ENCODE assay signal across 19 cellular contexts in the genomic region with DNA sequence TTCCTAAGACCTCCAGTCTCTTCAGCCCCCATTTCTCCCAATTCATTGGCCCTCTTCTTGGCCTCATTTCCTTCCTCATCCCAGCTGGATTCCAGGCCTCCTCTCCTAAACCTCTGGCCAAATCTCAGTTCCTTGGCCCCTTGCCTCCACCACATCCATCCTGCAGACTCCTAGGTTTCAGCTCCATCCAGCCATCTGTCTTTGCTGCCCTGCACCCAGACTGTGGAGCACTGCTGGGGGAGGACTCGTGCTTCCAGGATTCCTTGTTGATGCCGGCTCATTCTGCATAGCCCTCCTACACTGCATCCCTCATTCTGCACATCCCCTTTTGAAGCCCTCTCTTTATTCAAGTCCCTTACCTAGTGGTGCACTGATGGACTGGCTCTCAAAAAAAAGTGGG. TPM values are rescaled to one million over a fixed set of nuclear protein-coding genes. Genes with fewer than 3 reads are reported as not detected.
DNase-seq lines count a peak whose midpoint lies in the region; ATAC-seq, FAIRE-seq and TF ChIP-seq lines count a peak whose summit lies in the region.
"Had no signal": no experiment of that assay in that cellular context is flagged by ENCODE, and none has a peak within 500 bp of the region (broad histone marks: within the 10 kb centered on the region; RNA-seq: fewer than 3 reads in every experiment).

No MANE protein-coding gene starts in this region.

- DNase-seq in cardiac septum (ENCODE audit: low spot score) (peak; percentile 66), left ventricle myocardium inferior (no peak), nephron progenitor cell (no peak), urothelium cell line (ENCODE audit: low spot score) (no peak), NOMO-1 (lab: John Stamatoyannopoulos, UW; ENCODE audit: unreplicated experiment in 2 of 2) (no peak), sigmoid colon (no peak)
- DNase-seq in central memory CD8-positive, alpha-beta T cell (ENCODE audit: low spot score in 2 of 2) = no peak
- no peak for DNase-seq in stimulated activated CD4-positive, alpha-beta T cell treated with anti-CD3 and anti-CD28 coated beads, Interleukin-15, amount 100 ng/mL, for 24 hours
- DNase-seq: AML-193; CD4-positive, alpha-beta memory T cell; DMS79 treated with DMSO at 0.1 percent for 48 hours; GF-D8; GOT3; HFFc6 had no signal

- H3K4me3 Mint-ChIP-seq in central memory CD8-positive, alpha-beta T cell = no peak overlapping the region
- H3K4me3 Mint-ChIP-seq in nephron progenitor cell = no peak overlapping the region
- H3K4me3 Mint-ChIP-seq: CD4-positive, alpha-beta memory T cell; HFFc6 had no signal

- H3K36me3 Mint-ChIP-seq in central memory CD8-positive, alpha-beta T cell (ENCODE audit: insufficient read depth) = peaks cover 3% of the 10 kb centered on the region
- no peaks in the 10 kb centered on the region for H3K36me3 Mint-ChIP-seq in nephron progenitor cell (ENCODE audit: low read depth)
- H3K36me3 Mint-ChIP-seq: CD4-positive, alpha-beta memory T cell had no signal

- H3K9me3 ChIP-seq in left ventricle myocardium inferior (replicated peaks) (no peaks in the 10 kb centered on the region), sigmoid colon (no peaks in the 10 kb centered on the region)
- H3K9me3 ChIP-seq: A549 had no signal

- peaks cover 54% of the 10 kb centered on the region for H3K4me1 ChIP-seq in left ventricle myocardium inferior
- peaks cover 0 to 10% (median 6%) of the 10 kb centered on the region in 4 donors for H3K4me1 ChIP-seq in sigmoid colon

- no peak for TF ChIP-seq POLR2A in sigmoid colon (IDR thresholded peaks at IDR 0.05)

- peaks cover 7% of the 10 kb centered on the region for H3K4me1 Mint-ChIP-seq in central memory CD8-positive, alpha-beta T cell
- no peaks in the 10 kb centered on the region for H3K4me1 Mint-ChIP-seq in nephron progenitor cell

- H3K4me3 ChIP-seq in left ventricle myocardium inferior = no peak overlapping the region
- no peak overlapping the region for H3K4me3 ChIP-seq in sigmoid colon
- H3K4me3 ChIP-seq: A549 had no signal

- TF ChIP-seq EP300 in sigmoid colon (IDR thresholded peaks at IDR 0.05) = no peak

- no peaks in the 10 kb centered on the region for H3K9me3 Mint-ChIP-seq in central memory CD8-positive, alpha-beta T cell
- H3K9me3 Mint-ChIP-seq in nephron progenitor cell = no peaks in the 10 kb centered on the region
- H3K9me3 Mint-ChIP-seq: HFFc6 had no signal

- TF ChIP-seq CTCF in left ventricle myocardium inferior (IDR thresholded peaks at IDR 0.05; ENCODE audit: borderline replicate concordance) (no peak), nephron progenitor cell (IDR thresholded peaks at IDR 0.05) (no peak), sigmoid colon (IDR thresholded peaks at IDR 0.05) (no peak)

- peak; percentile 77 for FAIRE-seq in urothelium cell line (lab: Jason Lieb, UNC)
- FAIRE-seq: A549, HTR-8/SVneo had no signal

- intact Hi-C loops in cardiac septum (cut with DNase I) (no loop called here), left ventricle myocardium inferior (cut with micrococcal nuclease) (loop anchor here (10.0 kb wide), 1 partner anchor 64 kb away; the partner anchor contains the start of gene TMEM254), sigmoid colon (cut with DNase I) (no loop called here)

- H3K27ac ChIP-seq in left ventricle myocardium inferior (replicated peaks) (no peak overlapping the region), sigmoid colon (no peak overlapping the region)
- H3K27ac ChIP-seq: 22Rv1, A549, C4-2B had no signal

- H3K27ac Mint-ChIP-seq in central memory CD8-positive, alpha-beta T cell (ENCODE audit: low read depth) = peak overlapping the region; percentile 51
- H3K27ac Mint-ChIP-seq in nephron progenitor cell = peak overlapping the region; percentile 84
- H3K27ac Mint-ChIP-seq: CD4-positive, alpha-beta memory T cell; HFFc6 had no signal

- peaks cover 14% of the 10 kb centered on the region for H3K27me3 ChIP-seq in left ventricle myocardium inferior (ENCODE audit: low read depth)
- peaks cover 3 to 46% (median 28%) of the 10 kb centered on the region in 3 donors for H3K27me3 ChIP-seq in sigmoid colon

- H3K27me3 Mint-ChIP-seq in central memory CD8-positive, alpha-beta T cell = peaks cover 18% of the 10 kb centered on the region
- H3K27me3 Mint-ChIP-seq in nephron progenitor cell (ENCODE audit: low read depth, poor library complexity) = peaks cover 28% of the 10 kb centered on the region

- H3K36me3 ChIP-seq in left ventricle myocardium inferior = no peaks in the 10 kb centered on the region
- no peaks in the 10 kb centered on the region for H3K36me3 ChIP-seq in sigmoid colon

- no peak for ATAC-seq in central memory CD8-positive, alpha-beta T cell (replicated peaks; ENCODE audit: extremely low read depth, poor library complexity, severe bottlenecking)
- ATAC-seq: A549, HCT116 had no signal

- WGBS in sigmoid colon, 2 donors = 83 to 87% methylated on average over 2 of the region's 2 CpGs

RNA-seq across cellular contexts. Expression of gene PLAC9, which starts 6.8 kb away (rescaled TPM):
- 30.4 TPM for total RNA-seq in cardiac septum
- total RNA-seq in left ventricle myocardium inferior = 34.3 TPM
- 10 to 100 TPM in 2 of 4 donors, 1 to 10 TPM in 2; 5.1 to 20.8 (median 13.6) TPM for total RNA-seq in sigmoid colon
- 10 to 100 TPM in 1 of 3 donors, 1 to 10 TPM in 2; 1.2 to 23.4 (median 6.9) TPM for polyA plus RNA-seq in sigmoid colon
- total RNA-seq: CD4-positive, alpha-beta memory T cell had no signal
- polyA plus RNA-seq: A549 had no signal
